Comparison of ENCODE assay signal across 13 cellular contexts in genomic region chr17:62718420-62718819, GRCh38.
DNase-seq lines count a peak whose midpoint lies in the region; ATAC-seq lines count a peak whose summit lies in the region.
"Had no signal": no experiment of that assay in that cellular context is flagged by ENCODE, and none has a peak within 500 bp of the region (broad histone marks: within the 10 kb centered on the region; RNA-seq: fewer than 3 reads in every experiment).

No MANE protein-coding gene starts in this region.

- no peak overlapping the region for H3K9ac ChIP-seq in BLaER1

- no peaks in the 10 kb centered on the region for H3K9me3 Mint-ChIP-seq in activated T-cell treated with anti-CD3 and anti-CD28 coated beads, Interleukin-2, amount 50 U/mL, for 4 hours
- H3K9me3 Mint-ChIP-seq: activated naive CD4-positive, alpha-beta T cell treated with anti-CD3 and anti-CD28 coated beads, Interleukin-2, amount 50 U/mL, for 24 hours; dendritic cell treated with granulocyte-macrophage colony-stimulating factor and Interleukin-4, amounts not matched to agents 40 ng/mL and 50 ng/mL, for 4 days had no signal

- no peaks in the 10 kb centered on the region for H3K36me3 ChIP-seq in BLaER1
- H3K36me3 ChIP-seq: suprapubic skin had no signal

- H3K4me1 ChIP-seq in BLaER1: peaks cover 76% of the 10 kb centered on the region
- H3K4me1 ChIP-seq: suprapubic skin had no signal

- H3K4me3 ChIP-seq in BLaER1: no peak overlapping the region
- H3K4me3 ChIP-seq: suprapubic skin had no signal

- no peaks in the 10 kb centered on the region for H4K20me1 ChIP-seq in BLaER1

- H3K27ac ChIP-seq in BLaER1: no peak overlapping the region
- H3K27ac ChIP-seq: suprapubic skin had no signal

- H3K9me3 ChIP-seq in BLaER1: peaks cover 14% of the 10 kb centered on the region
- H3K9me3 ChIP-seq: suprapubic skin had no signal

- H3K36me3 Mint-ChIP-seq in activated T-cell treated with anti-CD3 and anti-CD28 coated beads, Interleukin-2, amount 50 U/mL, for 4 hours (ENCODE audit: insufficient read depth): no peaks in the 10 kb centered on the region

- H3K4me2 ChIP-seq in BLaER1: peak overlapping the region; percentile 66

- H3K27me3 ChIP-seq in BLaER1: no peaks in the 10 kb centered on the region
- H3K27me3 ChIP-seq: suprapubic skin had no signal

- peaks cover 22% of the 10 kb centered on the region for H3K4me1 Mint-ChIP-seq in activated T-cell treated with anti-CD3 and anti-CD28 coated beads, Interleukin-2, amount 50 U/mL, for 4 hours (ENCODE audit: low read depth)

- ATAC-seq in activated T-cell treated with anti-CD3 and anti-CD28 coated beads, Interleukin-2, amount 50 U/mL, for 4 hours: peak; percentile 80 to 85
- ATAC-seq in GM19452 (IDR thresholded peaks at IDR 0.05; ENCODE audit: unreplicated experiment): no peak
- no peak for ATAC-seq in HG02610 (IDR thresholded peaks at IDR 0.05; ENCODE audit: unreplicated experiment)

- no peak overlapping the region for H3K4me3 Mint-ChIP-seq in activated T-cell treated with anti-CD3 and anti-CD28 coated beads, Interleukin-2, amount 50 U/mL, for 4 hours
- H3K4me3 Mint-ChIP-seq: activated naive CD4-positive, alpha-beta T cell treated with anti-CD3 and anti-CD28 coated beads, Interleukin-2, amount 50 U/mL, for 24 hours; dendritic cell treated with granulocyte-macrophage colony-stimulating factor and Interleukin-4, amounts not matched to agents 40 ng/mL and 50 ng/mL, for 4 days had no signal

- DNase-seq in EH (ENCODE audit: low read depth): peak; percentile 76
- no peak for DNase-seq in activated T-cell treated with anti-CD3 and anti-CD28 coated beads, Interleukin-2, amount 50 U/mL, for 4 hours
- peak; percentile 98 for DNase-seq in islet precursor cell
- DNase-seq in foreskin melanocyte: no peak
- no peak for DNase-seq in iPS-NIHi11 (ENCODE audit: low spot score)
- DNase-seq: glutamatergic neuron, NCI-H2107 had no signal

- peaks cover 5% of the 10 kb centered on the region for H3K27me3 Mint-ChIP-seq in activated T-cell treated with anti-CD3 and anti-CD28 coated beads, Interleukin-2, amount 50 U/mL, for 4 hours (ENCODE audit: low read depth)

Comparison
In these comparisons a context has a peak if more than half of its experiments do, and no peak if none do; other contexts are left out.
1. DNase-seq: peak in EH (single experiment) and islet precursor cell (single experiment); none in activated T-cell treated with anti-CD3 and anti-CD28 coated beads, Interleukin-2, amount 50 U/mL, for 4 hours (single experiment), foreskin melanocyte (single experiment) and iPS-NIHi11 (single experiment).
2. ATAC-seq: peak in activated T-cell treated with anti-CD3 and anti-CD28 coated beads, Interleukin-2, amount 50 U/mL, for 4 hours (2 of 2); none in GM19452 (single experiment) and HG02610 (single experiment).